ENCODE assay signal across 7 cellular contexts in genomic region chr19:17473041-17473440, GRCh38. TPM values are rescaled to one million over a fixed set of nuclear protein-coding genes. Genes with fewer than 3 reads are reported as not detected.
DNase-seq lines count a peak whose midpoint lies in the region; ATAC-seq and TF ChIP-seq lines count a peak whose summit lies in the region.
"Had no signal": no experiment of that assay in that cellular context is flagged by ENCODE, and none has a peak within 500 bp of the region (broad histone marks: within the 10 kb centered on the region; RNA-seq: fewer than 3 reads in every experiment).

No MANE protein-coding gene starts in this region.

- no peaks in the 10 kb centered on the region for H3K9me3 ChIP-seq in CD4-positive, CD25-positive, alpha-beta regulatory T cell (ENCODE audit: control insufficient read depth in 2 of 2, low read length in 2 of 2)
- H3K9me3 ChIP-seq: sigmoid colon had no signal

- no peaks in the 10 kb centered on the region for H3K27me3 ChIP-seq in CD4-positive, CD25-positive, alpha-beta regulatory T cell (ENCODE audit: control insufficient read depth, insufficient read depth, low read length)
- H3K27me3 ChIP-seq in dorsolateral prefrontal cortex = no peaks in the 10 kb centered on the region
- H3K27me3 ChIP-seq: sigmoid colon had no signal

- TF ChIP-seq CTCF in dorsolateral prefrontal cortex (IDR thresholded peaks at IDR 0.05 in 54 of 56, conservative IDR thresholded peaks at IDR 0.05 in 2 of 56; ENCODE audit: low read depth in 1 of 56, partially characterized antibody in 56 of 56) = no peak

- peaks cover 4 to 24% (median 14%) of the 10 kb centered on the region in 4 donors for H3K4me1 Mint-ChIP-seq in CD4-positive, CD25-positive, alpha-beta regulatory T cell
- peaks cover 62% of the 10 kb centered on the region for H3K4me1 Mint-ChIP-seq in stimulated activated naive CD8-positive, alpha-beta T cell treated with anti-CD3 and anti-CD28 coated beads, Interleukin-15, amount 100 ng/mL, for 72 hours
- peaks cover 17 to 29% of the 10 kb centered on the region in 2 donors for H3K4me1 Mint-ChIP-seq in effector memory CD8-positive, alpha-beta T cell (ENCODE audit: low read depth in 2 of 2)

- peak overlapping the region; percentile 3 to 44 (median 36) for H3K4me3 Mint-ChIP-seq in CD4-positive, CD25-positive, alpha-beta regulatory T cell
- peak overlapping the region in 1 of 2 donors; percentile 10 for H3K4me3 Mint-ChIP-seq in stimulated activated naive CD8-positive, alpha-beta T cell treated with anti-CD3 and anti-CD28 coated beads, Interleukin-15, amount 100 ng/mL, for 72 hours
- no peak overlapping the region for H3K4me3 Mint-ChIP-seq in effector memory CD8-positive, alpha-beta T cell

- peak in 1 of 3 donors; percentile 55 for DNase-seq in CD4-positive, CD25-positive, alpha-beta regulatory T cell
- peak; percentile 70 for DNase-seq in NCI-H2171 treated with DMSO at 0.1 percent for 48 hours (lab: John Stamatoyannopoulos, UW)
- no peak for DNase-seq in dorsolateral prefrontal cortex
- no peak for DNase-seq in stimulated activated naive CD8-positive, alpha-beta T cell treated with anti-CD3 and anti-CD28 coated beads, Interleukin-15, amount 100 ng/mL, for 72 hours
- no peak for DNase-seq in NCI-H774 (lab: John Stamatoyannopoulos, UW)
- no peak for DNase-seq in effector memory CD8-positive, alpha-beta T cell
- DNase-seq: sigmoid colon had no signal

- no peak for ATAC-seq in CD4-positive, CD25-positive, alpha-beta regulatory T cell (ENCODE audit: low read depth in 2 of 2)
- no peak for ATAC-seq in stimulated activated naive CD8-positive, alpha-beta T cell treated with anti-CD3 and anti-CD28 coated beads, Interleukin-15, amount 100 ng/mL, for 72 hours
- no peak for ATAC-seq in effector memory CD8-positive, alpha-beta T cell (replicated peaks)

- no peaks in the 10 kb centered on the region for H3K27me3 Mint-ChIP-seq in CD4-positive, CD25-positive, alpha-beta regulatory T cell
- H3K27me3 Mint-ChIP-seq in stimulated activated naive CD8-positive, alpha-beta T cell treated with anti-CD3 and anti-CD28 coated beads, Interleukin-15, amount 100 ng/mL, for 72 hours = no peaks in the 10 kb centered on the region
- H3K27me3 Mint-ChIP-seq in effector memory CD8-positive, alpha-beta T cell = no peaks in the 10 kb centered on the region

- intact Hi-C loops in dorsolateral prefrontal cortex (cut with DNase I) = loop anchor here in 1 of 2 donors (5.0 kb wide), 2 partner anchors 39 to 84 kb away; partner anchors contain the start of genes COLGALT1 and PGLS

- no peak overlapping the region for H3K4me3 ChIP-seq in CD4-positive, CD25-positive, alpha-beta regulatory T cell (ENCODE audit: low read depth, low read length)
- no peak overlapping the region for H3K4me3 ChIP-seq in dorsolateral prefrontal cortex
- H3K4me3 ChIP-seq: sigmoid colon had no signal

- H3K9me3 Mint-ChIP-seq in CD4-positive, CD25-positive, alpha-beta regulatory T cell = no peaks in the 10 kb centered on the region
- H3K9me3 Mint-ChIP-seq in stimulated activated naive CD8-positive, alpha-beta T cell treated with anti-CD3 and anti-CD28 coated beads, Interleukin-15, amount 100 ng/mL, for 72 hours = no peaks in the 10 kb centered on the region
- no peaks in the 10 kb centered on the region for H3K9me3 Mint-ChIP-seq in effector memory CD8-positive, alpha-beta T cell

- peak overlapping the region in 1 of 3 donors; percentile 26 for H3K27ac Mint-ChIP-seq in CD4-positive, CD25-positive, alpha-beta regulatory T cell
- H3K27ac Mint-ChIP-seq in stimulated activated naive CD8-positive, alpha-beta T cell treated with anti-CD3 and anti-CD28 coated beads, Interleukin-15, amount 100 ng/mL, for 72 hours = no peak overlapping the region
- H3K27ac Mint-ChIP-seq in effector memory CD8-positive, alpha-beta T cell = peak overlapping the region in 1 of 2 donors; percentile 70

- peaks cover 23% of the 10 kb centered on the region for H3K4me1 ChIP-seq in CD4-positive, CD25-positive, alpha-beta regulatory T cell (ENCODE audit: control insufficient read depth, insufficient read depth, low read length, poor library complexity, severe bottlenecking)

- H3K27ac ChIP-seq in CD4-positive, CD25-positive, alpha-beta regulatory T cell (ENCODE audit: insufficient read depth, low read length, poor library complexity, severe bottlenecking) = no peak overlapping the region
- peak overlapping the region in 46 of 59 donors; percentile 13 to 99 (median 96) for H3K27ac ChIP-seq in dorsolateral prefrontal cortex
- H3K27ac ChIP-seq: sigmoid colon had no signal

- no peaks in the 10 kb centered on the region for H3K36me3 ChIP-seq in CD4-positive, CD25-positive, alpha-beta regulatory T cell (ENCODE audit: control insufficient read depth, insufficient read depth, low read length)

- no peaks in the 10 kb centered on the region for H3K36me3 Mint-ChIP-seq in CD4-positive, CD25-positive, alpha-beta regulatory T cell
- H3K36me3 Mint-ChIP-seq in effector memory CD8-positive, alpha-beta T cell (ENCODE audit: insufficient read depth) = peaks cover 9% of the 10 kb centered on the region

RNA-seq across cellular contexts. Expression of gene SLC27A1, which starts 2.7 kb away (rescaled TPM):
- 4.6 TPM for total RNA-seq in CD4-positive, CD25-positive, alpha-beta regulatory T cell
- polyA plus RNA-seq in CD4-positive, CD25-positive, alpha-beta regulatory T cell = 1 to 10 TPM; 3.9 to 5.2 (median 4.1) TPM
- 10 to 100 TPM; 30.6 to 100.0 (median 53.6) TPM for total RNA-seq in dorsolateral prefrontal cortex

RNA-seq across cellular contexts. Expression of gene NXNL1, which starts 12.3 kb away (rescaled TPM):
- not detected for total RNA-seq in CD4-positive, CD25-positive, alpha-beta regulatory T cell
- polyA plus RNA-seq in CD4-positive, CD25-positive, alpha-beta regulatory T cell = not detected
- total RNA-seq in dorsolateral prefrontal cortex = 1 to 10 TPM in 19 of 120 experiments, under 1 TPM in 32, not detected in 69; 0.38 to 3.8 (median 0.88) TPM
- total RNA-seq: sigmoid colon had no signal
- polyA plus RNA-seq: sigmoid colon had no signal

RNA-seq across cellular contexts. Expression of gene TMEM221, which starts 24.6 kb away (rescaled TPM):
- not detected for total RNA-seq in CD4-positive, CD25-positive, alpha-beta regulatory T cell
- polyA plus RNA-seq in CD4-positive, CD25-positive, alpha-beta regulatory T cell = under 1 TPM in 1 of 4 donors, not detected in 3; 0.16 TPM
- total RNA-seq in dorsolateral prefrontal cortex = 1 to 10 TPM; 1.2 to 7.2 (median 4.1) TPM

RNA-seq across cellular contexts. Expression of gene PGLS, which starts 38.4 kb away (rescaled TPM):
- 49.9 TPM for total RNA-seq in CD4-positive, CD25-positive, alpha-beta regulatory T cell
- polyA plus RNA-seq in CD4-positive, CD25-positive, alpha-beta regulatory T cell = 10 to 100 TPM; 60.5 to 76.0 (median 63.8) TPM
- total RNA-seq in dorsolateral prefrontal cortex = 10 to 100 TPM; 22.9 to 45.0 (median 32.6) TPM

RNA-seq across cellular contexts. Expression of gene MVB12A, which starts 53.2 kb away (rescaled TPM):
- total RNA-seq in CD4-positive, CD25-positive, alpha-beta regulatory T cell = 26.7 TPM
- 10 to 100 TPM; 30.1 to 48.6 (median 38.4) TPM for polyA plus RNA-seq in CD4-positive, CD25-positive, alpha-beta regulatory T cell
- total RNA-seq in dorsolateral prefrontal cortex = 10 to 100 TPM; 11.0 to 32.6 (median 19.8) TPM

Comparison
In these comparisons a context has a peak if more than half of its experiments do, and no peak if none do; other contexts are left out.
1. H3K4me3 Mint-ChIP-seq: peak in CD4-positive, CD25-positive, alpha-beta regulatory T cell (4 of 4); none in effector memory CD8-positive, alpha-beta T cell (0 of 2).